1 cellular context compared by ENCODE assay signal in genomic region chrX:102599084-102599949, GRCh38.
TF ChIP-seq lines count a peak whose summit lies in the region.

ARMCX5 (plus strand) TSS chrX:102599515; CDS start chrX:102602142, 2,627 bp downstream.

TF ChIP-seq in endothelial cell of umbilical vein, 7 proteins besides CTCF, POLR2A, EP300 and RAD21:
- no peak for TF ChIP-seq EZH2 (IDR thresholded peaks at IDR 0.05; ENCODE audit: borderline replicate concordance, low read depth, low read length, severe bottlenecking)
TF ChIP-seq in endothelial cell of umbilical vein: peak in this region for 0.
